Comparison of ENCODE assay signal across 8 cellular contexts in the genomic region with DNA sequence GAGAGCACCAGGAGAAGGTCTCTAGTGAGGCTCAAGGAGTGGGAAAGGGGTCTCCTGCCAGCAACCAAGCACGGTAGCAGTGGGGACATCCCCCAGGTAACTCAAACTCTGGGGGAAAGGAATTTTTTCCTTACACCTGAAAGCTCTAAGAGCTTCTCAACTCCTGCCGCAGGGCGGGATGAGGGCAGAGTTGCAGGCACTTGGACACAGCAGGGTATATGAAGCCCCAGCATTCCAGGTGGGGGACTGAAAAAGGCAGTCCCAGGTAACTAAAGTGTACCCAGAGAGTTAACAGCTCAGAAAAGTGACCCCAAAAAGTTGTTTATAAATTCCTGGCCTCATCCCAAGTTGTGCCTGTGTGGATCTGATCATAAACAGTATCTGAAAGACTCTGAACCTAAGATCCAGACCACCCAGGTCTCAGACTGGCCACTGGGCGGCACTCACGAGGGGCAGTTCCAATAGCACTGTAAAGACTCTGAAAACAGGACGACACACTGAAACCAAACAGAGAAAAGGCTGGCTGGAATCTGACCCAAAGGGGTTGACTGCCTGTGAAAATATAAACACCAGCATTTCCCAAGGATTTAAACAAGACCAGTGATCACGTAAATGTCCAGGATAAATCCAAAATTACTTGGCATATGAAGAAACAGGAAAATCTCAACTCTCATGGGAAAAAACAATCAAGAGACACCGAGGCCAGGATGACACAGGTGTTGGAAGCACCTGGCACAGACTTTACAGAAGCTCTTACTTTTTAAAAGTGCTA. TPM values are rescaled to one million over a fixed set of nuclear protein-coding genes. Genes with fewer than 3 reads are reported as not detected.
A peak's percentile ranks its signal among the peaks of the same experiment; 100 is the strongest.
DNase-seq lines count a peak whose midpoint lies in the region; ATAC-seq and TF ChIP-seq lines count a peak whose summit lies in the region.

No MANE protein-coding gene starts in this region.

- no peak overlapping the region for H3K9ac ChIP-seq in NT2/D1 (ENCODE audit: insufficient read length, low read depth)

- H3K4me1 ChIP-seq in NT2/D1 (ENCODE audit: insufficient read depth, insufficient read length) (no peaks in the 10 kb centered on the region), tibial nerve (peaks cover 0 to 28% (median 2%) of the 10 kb centered on the region in 4 donors), vagina (peaks cover 10% of the 10 kb centered on the region)

- DNase-seq in AG09309 (ENCODE audit: low read depth) (no peak), GM13977 (ENCODE audit: low spot score) (peak; percentile 62), NT2/D1 (ENCODE audit: low read depth, low spot score) (peak; percentile 52), cardiac fibroblast (ENCODE audit: low read depth in 2 of 2) (peak; percentile 75 to 80), left kidney (ENCODE audit: low read depth, low spot score) (peak; percentile 83), tibial nerve (ENCODE audit: low spot score in 2 of 2) (peak; percentile 53 to 81), vagina (ENCODE audit: extremely low spot score in 2 of 2) (no peak)

- ATAC-seq in GM21526 (IDR thresholded peaks at IDR 0.05; ENCODE audit: low FRiP score, unreplicated experiment), result no peak

- H3K36me3 ChIP-seq in NT2/D1 (ENCODE audit: insufficient read depth, insufficient read length, low read length) (no peaks in the 10 kb centered on the region), tibial nerve (no peaks in the 10 kb centered on the region), vagina (no peaks in the 10 kb centered on the region)

- in situ Hi-C loops in GM13977 (cut with MboI; ENCODE audit: low pct_unique_long_range_greater_than_20kb, low sequenced_read_pairs, unreplicated experiment), result no loop called here

- peak in 1 of 2 donors; percentile 54 for TF ChIP-seq EP300 in tibial nerve (IDR thresholded peaks at IDR 0.05)

- H3K9me3 ChIP-seq in NT2/D1 (ENCODE audit: insufficient read depth, low read length) (no peaks in the 10 kb centered on the region), tibial nerve (no peaks in the 10 kb centered on the region), vagina (no peaks in the 10 kb centered on the region)

- peak; percentile 80 for TF ChIP-seq CTCF in AG09309 (IDR thresholded peaks at IDR 0.05; ENCODE audit: control insufficient read depth, insufficient read depth, low read depth, low read length, missing control alignments)
- peak; percentile 63 for TF ChIP-seq CTCF in GM13977 (IDR thresholded peaks at IDR 0.05; ENCODE audit: extremely low read depth, insufficient read depth, missing control alignments)
- TF ChIP-seq CTCF in cardiac fibroblast (IDR thresholded peaks at IDR 0.05; ENCODE audit: low read depth, low read length), result peak; percentile 88
- TF ChIP-seq CTCF in tibial nerve (IDR thresholded peaks at IDR 0.05), result peak; percentile 66 to 82 (median 73)
- peak in 1 of 3 experiments; percentile 58 for TF ChIP-seq CTCF in vagina (IDR thresholded peaks at IDR 0.05)

- H3K27ac ChIP-seq in tibial nerve (peak overlapping the region in 1 of 4 donors; percentile 55), vagina (no peak overlapping the region)

- intact Hi-C loops in vagina (cut with DNase I), result no loop called here

- 38 to 44% methylated on average over 8 of the region's 8 CpGs for WGBS in tibial nerve, 2 donors

- H3K27me3 ChIP-seq in NT2/D1 (ENCODE audit: insufficient read depth, insufficient read length) (no peaks in the 10 kb centered on the region), tibial nerve (no peaks in the 10 kb centered on the region), vagina (no peaks in the 10 kb centered on the region)

- TF ChIP-seq POLR2A in tibial nerve (IDR thresholded peaks at IDR 0.05) (no peak), vagina (IDR thresholded peaks at IDR 0.05) (no peak)

- H3K4me3 ChIP-seq in AG09309 (ENCODE audit: control insufficient read depth, low read depth, low read length) (no peak overlapping the region), NT2/D1 (ENCODE audit: insufficient read length, low read depth) (no peak overlapping the region), cardiac fibroblast (replicated peaks in 1 of 2; ENCODE audit: low read depth in 2 of 2, low read length in 2 of 2) (no peak overlapping the region), tibial nerve (no peak overlapping the region), vagina (no peak overlapping the region)

RNA-seq across cellular contexts. Expression of a gene that starts 47.5 kb away (rescaled TPM):
- total RNA-seq in tibial nerve, result 1 to 10 TPM; 1.7 to 6.3 (median 1.9) TPM
- total RNA-seq in vagina, result 2.7 TPM

RNA-seq across cellular contexts. Expression of a gene that starts 47.6 kb away (rescaled TPM):
- total RNA-seq in tibial nerve, result 10 to 100 TPM; 21.4 to 29.4 (median 25.5) TPM
- total RNA-seq in vagina, result 18.9 TPM

Comparison
In these comparisons a context has a peak if more than half of its experiments do, and no peak if none do; other contexts are left out.
1. DNase-seq: peak in GM13977 (single experiment), NT2/D1 (single experiment), cardiac fibroblast (2 of 2), left kidney (single experiment) and tibial nerve (2 of 2); none in AG09309 (single experiment) and vagina (0 of 2).